24 cellular contexts compared by ENCODE assay signal in genomic region chr5:6222899-6223298, GRCh38.
DNase-seq lines count a peak whose midpoint lies in the region; FAIRE-seq and TF ChIP-seq lines count a peak whose summit lies in the region.
"Had no signal": no experiment of that assay in that cellular context is flagged by ENCODE, and none has a peak within 500 bp of the region (broad histone marks: within the 10 kb centered on the region; RNA-seq: fewer than 3 reads in every experiment).

No MANE protein-coding gene starts in this region.

- H3K9me3 ChIP-seq in vagina (no peaks in the 10 kb centered on the region), GM23248 (ENCODE audit: low read depth) (no peaks in the 10 kb centered on the region)
- H3K9me3 ChIP-seq: A549, Caco-2 had no signal

- TF ChIP-seq CTCF in KMS-11 (conservative IDR thresholded peaks at IDR 0.05; ENCODE audit: low read depth, low read length): no peak
- TF ChIP-seq CTCF in bronchial epithelial cell (IDR thresholded peaks at IDR 0.05; ENCODE audit: insufficient read depth, low read length, severe bottlenecking): no peak
- no peak for TF ChIP-seq CTCF in vagina (IDR thresholded peaks at IDR 0.05)

- WGBS in GM23248 (ENCODE audit: low coverage in 1 of 2, low lambda C conversion rate in 2 of 2, missing lambda C conversion rate in 2 of 2), 2 experiments: 20% methylated on average over 2 of the region's 2 CpGs

- H3K79me2 ChIP-seq in KMS-11 (ENCODE audit: insufficient read depth, low read depth): no peaks in the 10 kb centered on the region
- H3K79me2 ChIP-seq in GM23248 (ENCODE audit: insufficient read depth): no peaks in the 10 kb centered on the region

- H3K4me2 ChIP-seq in KMS-11 (peak overlapping the region; percentile 92), GM23248 (ENCODE audit: unreplicated experiment) (no peak overlapping the region)
- H3K4me2 ChIP-seq: A549; BLaER1 treated with 17β-estradiol and CSF1 and Interleukin-3, amounts not matched to agents 10 nM and 100 nM had no signal

- H3K4me3 ChIP-seq in KMS-11 (IDR thresholded peaks at IDR 0.05; ENCODE audit: insufficient read depth, low read depth, low read length): no peak overlapping the region
- H3K4me3 ChIP-seq in bronchial epithelial cell (ENCODE audit: low read depth, low read length): no peak overlapping the region
- H3K4me3 ChIP-seq in vagina: no peak overlapping the region
- no peak overlapping the region for H3K4me3 ChIP-seq in GM23248
- H3K4me3 ChIP-seq: A549; BLaER1 treated with 17β-estradiol and CSF1 and Interleukin-3, amounts not matched to agents 10 nM and 100 nM; GM12878 had no signal

- H4K20me1 ChIP-seq in KMS-11 (ENCODE audit: insufficient read depth) (no peaks in the 10 kb centered on the region), GM23248 (ENCODE audit: insufficient read depth) (no peaks in the 10 kb centered on the region)
- H4K20me1 ChIP-seq: BLaER1 treated with 17β-estradiol and CSF1 and Interleukin-3, amounts not matched to agents 10 nM and 100 nM had no signal

- no peaks in the 10 kb centered on the region for H3K36me3 ChIP-seq in KMS-11 (ENCODE audit: insufficient read depth)
- no peaks in the 10 kb centered on the region for H3K36me3 ChIP-seq in bronchial epithelial cell (ENCODE audit: control insufficient read depth, insufficient read depth, low read length)
- no peaks in the 10 kb centered on the region for H3K36me3 ChIP-seq in vagina
- H3K36me3 ChIP-seq in GM23248 (ENCODE audit: low read depth): no peaks in the 10 kb centered on the region
- H3K36me3 ChIP-seq: BLaER1 treated with 17β-estradiol and CSF1 and Interleukin-3, amounts not matched to agents 10 nM and 100 nM had no signal

- H3F3A ChIP-seq in GM23248 (ENCODE audit: insufficient read depth): no peaks in the 10 kb centered on the region

- peak; percentile 13 for FAIRE-seq in bronchial epithelial cell (lab: Jason Lieb, UNC)
- FAIRE-seq: A549, D721Med, GM12878, GM12892, GM19239 had no signal

- in situ Hi-C loops in GM23248 (cut with MboI): no loop called here

- H3K4me1 ChIP-seq in KMS-11 (ENCODE audit: low read depth, poor library complexity, severe bottlenecking) (peaks cover 51% of the 10 kb centered on the region), vagina (peaks cover 1% of the 10 kb centered on the region), GM23248 (ENCODE audit: insufficient read depth) (no peaks in the 10 kb centered on the region)
- H3K4me1 ChIP-seq: A549, Caco-2 had no signal

- H2AFZ ChIP-seq in KMS-11 (ENCODE audit: low read depth) (peak overlapping the region; percentile 62), GM23248 (no peak overlapping the region)

- H3K9ac ChIP-seq in KMS-11: peak overlapping the region; percentile 43
- H3K9ac ChIP-seq in GM23248: no peak overlapping the region
- H3K9ac ChIP-seq: BLaER1 treated with 17β-estradiol and CSF1 and Interleukin-3, amounts not matched to agents 10 nM and 100 nM had no signal

- H3K9me2 ChIP-seq in GM23248 (ENCODE audit: insufficient read depth): no peaks in the 10 kb centered on the region

- H3K27ac ChIP-seq in KMS-11 (peak overlapping the region; percentile 100), vagina (no peak overlapping the region), GM23248 (no peak overlapping the region)
- H3K27ac ChIP-seq: 22Rv1; A549; BLaER1 treated with 17β-estradiol and CSF1 and Interleukin-3, amounts not matched to agents 10 nM and 100 nM; C4-2B had no signal

- H3K27me3 ChIP-seq in KMS-11 (ENCODE audit: insufficient read depth, low read depth) (no peaks in the 10 kb centered on the region), bronchial epithelial cell (ENCODE audit: control insufficient read depth, insufficient read depth, low read length) (no peaks in the 10 kb centered on the region), vagina (no peaks in the 10 kb centered on the region), GM23248 (replicated peaks; ENCODE audit: insufficient read depth) (no peaks in the 10 kb centered on the region)
- H3K27me3 ChIP-seq: BLaER1 treated with 17β-estradiol and CSF1 and Interleukin-3, amounts not matched to agents 10 nM and 100 nM had no signal

- no peak for DNase-seq in bronchial epithelial cell (ENCODE audit: low read depth)
- DNase-seq in vagina (ENCODE audit: extremely low spot score in 2 of 2): peak; percentile 25 to 69
- no peak for DNase-seq in NCI-H82 treated with DMSO at 0.1 percent for 48 hours (lab: John Stamatoyannopoulos, UW; ENCODE audit: unreplicated experiment)
- no peak for DNase-seq in GM23248
- DNase-seq: AML-193; Caco-2; Calu3; CD4-positive, alpha-beta T cell; CD8-positive, alpha-beta T cell; DMS153; DMS53; DMS79; DND-41; EL; GDM1 had no signal

- intact Hi-C loops in vagina (cut with DNase I): no loop called here

- TF ChIP-seq POLR2A in vagina (IDR thresholded peaks at IDR 0.05): no peak

Comparison
In these comparisons a context has a peak if more than half of its experiments do, and no peak if none do; other contexts are left out.
1. DNase-seq: peak in vagina (2 of 2); none in bronchial epithelial cell (single experiment), NCI-H82 treated with DMSO at 0.1 percent for 48 hours (single experiment) and GM23248 (single experiment).